In genomic region chr10:8544057-8544380, GRCh38 we compare ENCODE assay signal across 25 cellular contexts.
A peak's percentile ranks its signal among the peaks of the same experiment; 100 is the strongest.
DNase-seq lines count a peak whose midpoint lies in the region; ATAC-seq and TF ChIP-seq lines count a peak whose summit lies in the region.
"Had no signal": no experiment of that assay in that cellular context is flagged by ENCODE, and none has a peak within 500 bp of the region (broad histone marks: within the 10 kb centered on the region; RNA-seq: fewer than 3 reads in every experiment).

No MANE protein-coding gene starts in this region.

- intact Hi-C loops in PC-9 (cut with micrococcal nuclease; ENCODE audit: unreplicated experiment): loop anchor here (1.0 to 10.0 kb wide), 4 partner anchors 84 to 489 kb away; partner anchors contain the start of gene GATA3
- intact Hi-C loops in CD8-positive, alpha-beta T cell (cut with DNase I, micrococcal nuclease): no loop called here

- no peaks in the 10 kb centered on the region for H3K9me2 ChIP-seq in PC-9 (ENCODE audit: insufficient read depth)

- H3K9me3 ChIP-seq in DND-41 (ENCODE audit: insufficient read depth, low read length, severe bottlenecking): peaks cover 8% of the 10 kb centered on the region
- H3K9me3 ChIP-seq in PC-9 (ENCODE audit: insufficient read depth, low read depth): peaks cover 11% of the 10 kb centered on the region; the same call in 1 of the 2 replicates
- H3K9me3 ChIP-seq in CD8-positive, alpha-beta T cell (ENCODE audit: low read length): no peaks in the 10 kb centered on the region

- H4K20me1 ChIP-seq in DND-41 (ENCODE audit: insufficient read depth, low read length) (no peaks in the 10 kb centered on the region), PC-9 (ENCODE audit: insufficient read depth) (no peaks in the 10 kb centered on the region)

- H3K27ac ChIP-seq in DND-41 (ENCODE audit: low read length): peak overlapping the region; percentile 61
- H3K27ac ChIP-seq in PC-9: peak overlapping the region; percentile 99
- H3K27ac ChIP-seq in foreskin keratinocyte: no peak overlapping the region
- no peak overlapping the region for H3K27ac ChIP-seq in CD8-positive, alpha-beta T cell (ENCODE audit: low read depth, low read length)
- H3K27ac ChIP-seq: KMS-11, WERI-Rb-1 had no signal

- no peak for TF ChIP-seq CTCF in DND-41 (IDR thresholded peaks at IDR 0.05; ENCODE audit: borderline replicate concordance, extremely low read depth, low read length, poor library complexity, severe bottlenecking)
- TF ChIP-seq CTCF in PC-9 (conservative IDR thresholded peaks at IDR 0.05): no peak
- TF ChIP-seq CTCF in foreskin keratinocyte (conservative IDR thresholded peaks at IDR 0.05): no peak
- no peak for TF ChIP-seq CTCF in retinal pigment epithelial cell (conservative IDR thresholded peaks at IDR 0.05; ENCODE audit: low read depth, low read length)
- TF ChIP-seq CTCF in CD8-positive, alpha-beta T cell (IDR thresholded peaks at IDR 0.05): no peak

- H2AFZ ChIP-seq in DND-41 (ENCODE audit: low read depth, low read length) (0 out of 2 replicates have a peak overlapping the region, but pooled peaks have one; percentile 6), PC-9 (0 out of 2 replicates have a peak overlapping the region, but pooled peaks have one; percentile 5)

- H3K9ac ChIP-seq in DND-41 (ENCODE audit: low read depth, low read length): no peak overlapping the region
- H3K9ac ChIP-seq: KMS-11 had no signal

- POLR2A ChIA-PET in PC-9 (lab: Charles Lee; ENCODE audit: unreplicated experiment): interaction anchor here (0.6 kb wide), 1 partner anchor 38 kb away, joined by 3 read pairs; no protein-coding TSS in a partner anchor
- POLR2A ChIA-PET in CD8-positive, alpha-beta T cell (lab: Charles Lee): no interaction called here

- H3K36me3 ChIP-seq in DND-41 (ENCODE audit: insufficient read depth, low read length) (no peaks in the 10 kb centered on the region), PC-9 (ENCODE audit: low read depth) (no peaks in the 10 kb centered on the region), H7 (replicated peaks; ENCODE audit: control insufficient read depth, insufficient read depth, low read length) (no peaks in the 10 kb centered on the region)
- no peaks in the 10 kb centered on the region for H3K36me3 ChIP-seq in CD8-positive, alpha-beta T cell (ENCODE audit: insufficient read depth, low read length)
- H3K36me3 ChIP-seq: WERI-Rb-1 had no signal

- H3K27ac Mint-ChIP-seq in CD8-positive, alpha-beta T cell: no peak overlapping the region
- H3K27ac Mint-ChIP-seq: activated CD4-positive, alpha-beta T cell treated with anti-CD3 and anti-CD28 coated beads, Interleukin-2, amount 10 ng/mL, durations not matched to agents 7 days and 5 days; activated CD8-positive, alpha-beta memory T cell treated with anti-CD3 and anti-CD28 coated beads, Interleukin-2, amount 10 ng/mL, durations not matched to agents 7 days and 5 days; CD14-positive monocyte; dendritic cell treated with granulocyte-macrophage colony-stimulating factor and Interleukin-4, amounts not matched to agents 40 ng/mL and 50 ng/mL, for 4 days; natural killer cell; stimulated activated effector memory CD8-positive, alpha-beta T cell treated with anti-CD3 and anti-CD28 coated beads, Interleukin-12 subunit alpha, Interleukin-12 subunit beta, amount 100 ng/mL, for 72 hours had no signal

- H3K4me3 ChIP-seq in DND-41 (ENCODE audit: low read depth in 1 of 2, low read length in 2 of 2) (no peak overlapping the region), PC-9 (peak overlapping the region; percentile 28; the same call in 1 of the 2 replicates), retinal pigment epithelial cell (ENCODE audit: low read length) (no peak overlapping the region), H7 (ENCODE audit: insufficient read depth, low read depth, low read length) (no peak overlapping the region)
- no peak overlapping the region for H3K4me3 ChIP-seq in CD8-positive, alpha-beta T cell (ENCODE audit: low read depth, low read length)

- H3K27me3 Mint-ChIP-seq in CD8-positive, alpha-beta T cell (ENCODE audit: low read depth): no peaks in the 10 kb centered on the region
- H3K27me3 Mint-ChIP-seq: activated CD4-positive, alpha-beta T cell treated with anti-CD3 and anti-CD28 coated beads, Interleukin-2, amount 10 ng/mL, durations not matched to agents 7 days and 5 days; dendritic cell treated with granulocyte-macrophage colony-stimulating factor and Interleukin-4, amounts not matched to agents 40 ng/mL and 50 ng/mL, for 4 days had no signal

- H3K27me3 ChIP-seq in DND-41 (ENCODE audit: insufficient read depth, low read length, poor library complexity): no peaks in the 10 kb centered on the region
- no peaks in the 10 kb centered on the region for H3K27me3 ChIP-seq in PC-9 (ENCODE audit: insufficient read depth, low read depth)
- no peaks in the 10 kb centered on the region for H3K27me3 ChIP-seq in foreskin keratinocyte
- no peaks in the 10 kb centered on the region for H3K27me3 ChIP-seq in H7 (ENCODE audit: control insufficient read depth, insufficient read depth, low read length)
- no peaks in the 10 kb centered on the region for H3K27me3 ChIP-seq in CD8-positive, alpha-beta T cell (ENCODE audit: insufficient read depth, low read length)

- H3K4me3 Mint-ChIP-seq in CD8-positive, alpha-beta T cell: no peak overlapping the region
- H3K4me3 Mint-ChIP-seq: activated CD4-positive, alpha-beta T cell treated with anti-CD3 and anti-CD28 coated beads, Interleukin-2, amount 10 ng/mL, durations not matched to agents 7 days and 5 days; activated CD8-positive, alpha-beta memory T cell treated with anti-CD3 and anti-CD28 coated beads, Interleukin-2, amount 10 ng/mL, durations not matched to agents 7 days and 5 days; CD14-positive monocyte; dendritic cell treated with granulocyte-macrophage colony-stimulating factor and Interleukin-4, amounts not matched to agents 40 ng/mL and 50 ng/mL, for 4 days; natural killer cell; stimulated activated effector memory CD8-positive, alpha-beta T cell treated with anti-CD3 and anti-CD28 coated beads, Interleukin-12 subunit alpha, Interleukin-12 subunit beta, amount 100 ng/mL, for 72 hours had no signal

- peaks cover 5% of the 10 kb centered on the region for H3K9me3 Mint-ChIP-seq in CD8-positive, alpha-beta T cell
- H3K9me3 Mint-ChIP-seq: stimulated activated effector memory CD8-positive, alpha-beta T cell treated with anti-CD3 and anti-CD28 coated beads, Interleukin-12 subunit alpha, Interleukin-12 subunit beta, amount 100 ng/mL, for 72 hours had no signal

- peak overlapping the region; percentile 4; the same call in 1 of the 2 replicates for H3K4me2 ChIP-seq in DND-41 (ENCODE audit: insufficient read depth, low read length)
- H3K4me2 ChIP-seq in PC-9: peak overlapping the region; percentile 65
- H3K4me2 ChIP-seq: KMS-11 had no signal

- H3K4me1 Mint-ChIP-seq in CD8-positive, alpha-beta T cell (ENCODE audit: low read depth): peaks cover 5% of the 10 kb centered on the region
- H3K4me1 Mint-ChIP-seq: activated CD4-positive, alpha-beta T cell treated with anti-CD3 and anti-CD28 coated beads, Interleukin-2, amount 10 ng/mL, durations not matched to agents 7 days and 5 days; activated CD8-positive, alpha-beta memory T cell treated with anti-CD3 and anti-CD28 coated beads, Interleukin-2, amount 10 ng/mL, durations not matched to agents 7 days and 5 days; CD14-positive monocyte; natural killer cell; stimulated activated effector memory CD8-positive, alpha-beta T cell treated with anti-CD3 and anti-CD28 coated beads, Interleukin-12 subunit alpha, Interleukin-12 subunit beta, amount 100 ng/mL, for 72 hours had no signal

- H3K36me3 Mint-ChIP-seq in CD8-positive, alpha-beta T cell: no peaks in the 10 kb centered on the region
- H3K36me3 Mint-ChIP-seq: activated CD8-positive, alpha-beta memory T cell treated with anti-CD3 and anti-CD28 coated beads, Interleukin-2, amount 10 ng/mL, durations not matched to agents 7 days and 5 days; CD14-positive monocyte; natural killer cell; stimulated activated effector memory CD8-positive, alpha-beta T cell treated with anti-CD3 and anti-CD28 coated beads, Interleukin-12 subunit alpha, Interleukin-12 subunit beta, amount 100 ng/mL, for 72 hours had no signal

- H3K4me1 ChIP-seq in DND-41 (ENCODE audit: insufficient read depth, low read length) (peaks cover 25% of the 10 kb centered on the region), PC-9 (replicated peaks; ENCODE audit: insufficient read depth) (peaks cover 39% of the 10 kb centered on the region), foreskin keratinocyte (no peaks in the 10 kb centered on the region)
- H3K4me1 ChIP-seq in CD8-positive, alpha-beta T cell (ENCODE audit: insufficient read depth, low read length): no peaks in the 10 kb centered on the region

- CTCF ChIA-PET in PC-9 (lab: Charles Lee): no interaction called here
- CTCF ChIA-PET in CD8-positive, alpha-beta T cell (lab: Charles Lee): no interaction called here

- DNase-seq in DND-41: peak; percentile 24
- DNase-seq in PC-9: peak; percentile 36 to 95
- DNase-seq in foreskin keratinocyte: peak; percentile 54 to 79
- DNase-seq in retinal pigment epithelial cell (ENCODE audit: low read depth): peak; percentile 24
- DNase-seq in H7: no peak
- no peak for DNase-seq in CD8-positive, alpha-beta T cell
- DNase-seq in activated CD8-positive, alpha-beta memory T cell treated with anti-CD3 and anti-CD28 coated beads, Interleukin-2, amount 50 U/mL, for 48 hours: no peak
- DNase-seq: activated CD4-positive, alpha-beta T cell treated with anti-CD3 and anti-CD28 coated beads, Interleukin-2, amount 10 ng/mL, durations not matched to agents 7 days and 5 days; activated CD8-positive, alpha-beta memory T cell treated with anti-CD3 and anti-CD28 coated beads, Interleukin-2, amount 10 ng/mL, durations not matched to agents 7 days and 5 days; activated naive CD4-positive, alpha-beta T cell treated with anti-CD3 and anti-CD28 coated beads, Interleukin-2, amount 50 U/mL, for 16 hours; central memory CD4-positive, alpha-beta T cell; left cardiac atrium; midbrain; natural killer cell; NCI-H187 treated with DMSO at 0.1 percent for 48 hours; NCI-H526 treated with DMSO at 0.1 percent for 48 hours; substantia nigra; T-helper 2 cell; WERI-Rb-1 had no signal

- peak; percentile 7; the same call in 1 of the 3 replicates for ATAC-seq in DND-41 (ENCODE audit: insufficient read depth, low read depth)
- ATAC-seq in foreskin keratinocyte: peak; percentile 61
- no peak for ATAC-seq in CD8-positive, alpha-beta T cell
- ATAC-seq in GM21619 (IDR thresholded peaks at IDR 0.05; ENCODE audit: unreplicated experiment): no peak
- ATAC-seq: activated CD8-positive, alpha-beta memory T cell treated with anti-CD3 and anti-CD28 coated beads, Interleukin-2, amount 10 ng/mL, durations not matched to agents 7 days and 5 days; left cardiac atrium; natural killer cell; SK-N-SH treated with all-trans-retinoic acid at 6 μM for 48 hours; stimulated activated effector memory CD8-positive, alpha-beta T cell treated with anti-CD3 and anti-CD28 coated beads, Interleukin-12 subunit alpha, Interleukin-12 subunit beta, amount 100 ng/mL, for 72 hours had no signal

- peaks cover 29% of the 10 kb centered on the region for H3F3A ChIP-seq in PC-9 (ENCODE audit: insufficient read depth, low read depth)

- no peaks in the 10 kb centered on the region for H3K79me2 ChIP-seq in DND-41 (ENCODE audit: insufficient read depth, low read length)
- H3K79me2 ChIP-seq in PC-9 (ENCODE audit: low read depth): no peaks in the 10 kb centered on the region

- no TSS peak for BruUV-seq in PC-9 (replicated peaks; lab: Mats Ljungman, UMichigan)

Comparison
In these comparisons a context has a peak if more than half of its experiments do, and no peak if none do; other contexts are left out.
1. ATAC-seq: peak in DND-41 (single experiment) and foreskin keratinocyte (single experiment); none in CD8-positive, alpha-beta T cell (single experiment) and GM21619 (single experiment).
2. DNase-seq: peak in DND-41 (single experiment), PC-9 (2 of 2), foreskin keratinocyte (2 of 2) and retinal pigment epithelial cell (single experiment); none in H7 (single experiment), CD8-positive, alpha-beta T cell (0 of 7) and activated CD8-positive, alpha-beta memory T cell treated with anti-CD3 and anti-CD28 coated beads, Interleukin-2, amount 50 U/mL, for 48 hours (single experiment).
3. H3K27ac ChIP-seq: peak in DND-41 (single experiment) and PC-9 (single experiment); none in foreskin keratinocyte (single experiment) and CD8-positive, alpha-beta T cell (single experiment).